In genomic region chr2:231181848-231182247, GRCh38 we compare ENCODE assay signal across 8 cellular contexts. TPM values are rescaled to one million over a fixed set of nuclear protein-coding genes. Genes with fewer than 3 reads are reported as not detected.
DNase-seq lines count a peak whose midpoint lies in the region; ATAC-seq and TF ChIP-seq lines count a peak whose summit lies in the region.

No MANE protein-coding gene starts in this region.

- no peak overlapping the region for H3K14ac ChIP-seq in H9 (ENCODE audit: insufficient read depth, low read length)

- H3K4me1 ChIP-seq in H9 (ENCODE audit: insufficient read depth, low read length): peaks cover 4% of the 10 kb centered on the region; the same call in 1 of the 2 replicates

- no peaks in the 10 kb centered on the region; a peak in 1 of 7 replicates for H3K36me3 Mint-ChIP-seq in H9 (ENCODE audit: insufficient read depth in 1 of 3, low read depth in 3 of 3)

- peak overlapping the region in 1 of 3 experiments; percentile 82; a peak in 2 of 7 replicates for H3K27ac Mint-ChIP-seq in H9

- no peak overlapping the region for H4K91ac ChIP-seq in H9 (ENCODE audit: insufficient read length, low read depth, low read length)

- no peak overlapping the region for H3K4me2 ChIP-seq in H9 (ENCODE audit: insufficient read depth, insufficient read length, low read length)

- no CpG with 5 or more reads among the region's 7 CpGs for WGBS in H9 (ENCODE audit: extremely low coverage, insufficient read length, low lambda C conversion rate)

- H4K20me1 ChIP-seq in H9 (ENCODE audit: control insufficient read depth, insufficient read depth, insufficient read length): no peaks in the 10 kb centered on the region

- H2BK20ac ChIP-seq in H9 (ENCODE audit: low read depth, low read length, poor library complexity, severe bottlenecking): no peak overlapping the region

- no peak overlapping the region for H3K18ac ChIP-seq in H9 (ENCODE audit: insufficient read length, low read depth, low read length)

- no peaks in the 10 kb centered on the region for H3K23me2 ChIP-seq in H9 (ENCODE audit: insufficient read length, low read depth, low read length, poor library complexity, severe bottlenecking)

- H2BK120ac ChIP-seq in H9 (ENCODE audit: low read depth, low read length, poor library complexity, severe bottlenecking): no peak overlapping the region

- H3K27me3 ChIP-seq in H9 (ENCODE audit: insufficient read depth, low read length): no peaks in the 10 kb centered on the region

- no peaks in the 10 kb centered on the region for H3K27me3 Mint-ChIP-seq in H9 (ENCODE audit: low read depth)

- peaks cover 26 to 27% of the 10 kb centered on the region in 2 experiments for H3K4me1 Mint-ChIP-seq in H9

- no peak overlapping the region for H2AFZ ChIP-seq in H9 (ENCODE audit: low read length)

- peak; percentile 14 for TF ChIP-seq CTCF in epithelial cell of proximal tubule (conservative IDR thresholded peaks at IDR 0.05; ENCODE audit: low read depth, low read length)
- no peak for TF ChIP-seq CTCF in H9 (conservative IDR thresholded peaks at IDR 0.05)

- H3K9me3 Mint-ChIP-seq in H9: no peaks in the 10 kb centered on the region

- H3K9me3 ChIP-seq in H9 (ENCODE audit: control insufficient read depth, low read depth, low read length): no peaks in the 10 kb centered on the region

- H2BK5ac ChIP-seq in H9 (ENCODE audit: insufficient read length, low read length): no peak overlapping the region

- H4K8ac ChIP-seq in H9 (replicated peaks; ENCODE audit: insufficient read length, low read depth, low read length): no peak overlapping the region

- H3K4me3 ChIP-seq in epithelial cell of proximal tubule (ENCODE audit: low read depth, low read length): no peak overlapping the region

- no peak overlapping the region for H3K4ac ChIP-seq in H9 (ENCODE audit: low read depth, low read length)

- no peak overlapping the region for H3K56ac ChIP-seq in H9 (ENCODE audit: insufficient read length, low read depth, low read length)

- no peak overlapping the region for H2BK12ac ChIP-seq in H9 (ENCODE audit: insufficient read length, low read depth, low read length)

- H3T11ph ChIP-seq in H9 (ENCODE audit: low read length): no peak overlapping the region

- H3K27ac ChIP-seq in H9 (ENCODE audit: insufficient read length, low read depth, low read length): no peak overlapping the region

- no peak overlapping the region for H4K5ac ChIP-seq in H9 (ENCODE audit: insufficient read length, low read depth, low read length)

- no peak overlapping the region for H3K4me3 Mint-ChIP-seq in H9

- ATAC-seq in GM21737 (IDR thresholded peaks at IDR 0.05; ENCODE audit: unreplicated experiment): peak; percentile 46

- H3K79me1 ChIP-seq in H9 (ENCODE audit: insufficient read depth, low read depth, low read length, poor library complexity, severe bottlenecking): no peaks in the 10 kb centered on the region

- no peak overlapping the region for H2AK5ac ChIP-seq in H9 (ENCODE audit: insufficient read length, low read length)

- peak; percentile 95 for DNase-seq in DMS53 (lab: John Stamatoyannopoulos, UW)
- peak; percentile 93 for DNase-seq in NCI-H82 (lab: John Stamatoyannopoulos, UW)
- DNase-seq in epithelial cell of proximal tubule (ENCODE audit: low read depth): peak; percentile 27
- peak; percentile 54 for DNase-seq in pulmonary artery endothelial cell (ENCODE audit: low read depth, low spot score)
- DNase-seq in H9: no peak
- no peak for DNase-seq in stimulated activated naive CD4-positive, alpha-beta T cell treated with Interleukin-2 at 50 U/mL for 16 hours (lab: John Stamatoyannopoulos, UW)
- DNase-seq in retina: no peak

- H3K9ac ChIP-seq in H9 (ENCODE audit: extremely low read depth, insufficient read length, low read length): no peak overlapping the region

- H2BK15ac ChIP-seq in H9 (ENCODE audit: low read depth, low read length): no peak overlapping the region

- no peak overlapping the region for H3K23ac ChIP-seq in H9 (ENCODE audit: insufficient read length, low read depth, low read length)

- H3K79me2 ChIP-seq in H9 (ENCODE audit: insufficient read depth, low read length): no peaks in the 10 kb centered on the region

RNA-seq across cellular contexts. Expression of gene ARMC9, which starts 16.6 kb away (rescaled TPM):
- total RNA-seq in epithelial cell of proximal tubule (12.6 and 21.3 TPM in 2 replicates), pulmonary artery endothelial cell (21.1 and 26.7 TPM in 2 replicates), H9 (2021) (33.8 and 37.6 TPM in 2 replicates)

RNA-seq across cellular contexts. Expression of gene HTR2B, which starts 57.0 kb away (rescaled TPM):
- total RNA-seq in epithelial cell of proximal tubule: not detected in 2 replicates
- 4.2 and 6.1 TPM in 2 replicates for total RNA-seq in pulmonary artery endothelial cell
- total RNA-seq in H9 (2021): not detected in 2 replicates

Comparison
In these comparisons a context has a peak if more than half of its experiments do, and no peak if none do; other contexts are left out.
1. DNase-seq: peak in DMS53 (single experiment), NCI-H82 (single experiment), epithelial cell of proximal tubule (single experiment) and pulmonary artery endothelial cell (single experiment); none in H9 (single experiment), stimulated activated naive CD4-positive, alpha-beta T cell treated with Interleukin-2 at 50 U/mL for 16 hours (single experiment) and retina (single experiment).